Comparison of ENCODE assay signal across 18 cellular contexts in genomic region chr7:102942883-102943261, GRCh38.
"Had no signal": no experiment of that assay in that cellular context is flagged by ENCODE, and none has a peak within 500 bp of the region (broad histone marks: within the 10 kb centered on the region; RNA-seq: fewer than 3 reads in every experiment).

No MANE protein-coding gene starts in this region.

- H3K9me3 ChIP-seq: sigmoid colon, thyroid gland had no signal

- H3K27ac ChIP-seq: sigmoid colon, thyroid gland had no signal

- H3K36me3 Mint-ChIP-seq: activated naive CD8-positive, alpha-beta T cell; natural killer cell had no signal

- DNase-seq: activated CD4-positive, alpha-beta T cell treated with anti-CD3 and anti-CD28 coated beads, Interleukin-2, amount 50 U/mL, for 48 hours; activated effector memory CD4-positive, alpha-beta T cell treated with anti-CD3 and anti-CD28 coated beads, Interleukin-2, amount 50 U/mL, for 16 hours; activated T-cell treated with anti-CD3 and anti-CD28 coated beads, Interleukin-2, amount 50 U/mL, for 4 hours; brain microvascular endothelial cell; mammary epithelial cell; natural killer cell; SHP77; sigmoid colon; stimulated activated CD4-positive, alpha-beta T cell treated with anti-CD3 and anti-CD28 coated beads, Interleukin-12 subunit alpha, Interleukin-12 subunit beta, amount 100 ng/mL, for 4 hours; stimulated activated CD4-positive, alpha-beta T cell treated with anti-CD3 and anti-CD28 coated beads, Interleukin-2, amount 100 ng/mL, for 48 hours; stimulated activated CD8-positive, alpha-beta memory T cell treated with anti-CD3 and anti-CD28 coated beads, Interleukin-4, amount 100 ng/mL, for 48 hours; stimulated activated naive CD8-positive, alpha-beta T cell treated with anti-CD3 and anti-CD28 coated beads, Interleukin-15, amount 100 ng/mL, for 72 hours; SW 1271; thyroid gland had no signal

- H3K27me3 ChIP-seq: brain microvascular endothelial cell, sigmoid colon, thyroid gland had no signal

- H3K4me1 Mint-ChIP-seq: natural killer cell; stimulated activated naive CD8-positive, alpha-beta T cell treated with anti-CD3 and anti-CD28 coated beads, Interleukin-15, amount 100 ng/mL, for 72 hours had no signal

- H3K36me3 ChIP-seq: sigmoid colon, thyroid gland had no signal

- ATAC-seq: activated CD4-positive, CD25-positive, alpha-beta regulatory T cell treated with anti-CD3 and anti-CD28 coated beads, Interleukin-2, amount 50 U/mL, for 24 hours; activated T-cell treated with anti-CD3 and anti-CD28 coated beads, Interleukin-2, amount 50 U/mL, for 4 hours; esophagus mucosa; natural killer cell had no signal

- H3K27me3 Mint-ChIP-seq: activated naive CD8-positive, alpha-beta T cell; stimulated activated naive CD8-positive, alpha-beta T cell treated with anti-CD3 and anti-CD28 coated beads, Interleukin-15, amount 100 ng/mL, for 72 hours had no signal

- H3K9me3 Mint-ChIP-seq: activated T-cell treated with anti-CD3 and anti-CD28 coated beads, Interleukin-2, amount 50 U/mL, for 4 hours; natural killer cell; stimulated activated naive CD8-positive, alpha-beta T cell treated with anti-CD3 and anti-CD28 coated beads, Interleukin-15, amount 100 ng/mL, for 72 hours; T-helper 2 cell treated with Interferon-gamma antibody and Interleukin-4, amounts not matched to agents 5 μg/mL and 100 μg/mL, for 36 hours had no signal

- H3K27ac Mint-ChIP-seq: activated naive CD8-positive, alpha-beta T cell; natural killer cell; stimulated activated naive CD8-positive, alpha-beta T cell treated with anti-CD3 and anti-CD28 coated beads, Interleukin-15, amount 100 ng/mL, for 72 hours; T-helper 2 cell treated with Interferon-gamma antibody and Interleukin-4, amounts not matched to agents 5 μg/mL and 100 μg/mL, for 36 hours had no signal

- H3K4me3 ChIP-seq: sigmoid colon, thyroid gland had no signal

- H3K4me3 Mint-ChIP-seq: activated naive CD8-positive, alpha-beta T cell; activated T-cell treated with anti-CD3 and anti-CD28 coated beads, Interleukin-2, amount 50 U/mL, for 4 hours; natural killer cell; stimulated activated naive CD8-positive, alpha-beta T cell treated with anti-CD3 and anti-CD28 coated beads, Interleukin-15, amount 100 ng/mL, for 72 hours; T-helper 2 cell treated with Interferon-gamma antibody and Interleukin-4, amounts not matched to agents 5 μg/mL and 100 μg/mL, for 36 hours had no signal

- H3K4me1 ChIP-seq: thyroid gland had no signal
